14 cellular contexts compared by ENCODE assay signal in the genomic region with DNA sequence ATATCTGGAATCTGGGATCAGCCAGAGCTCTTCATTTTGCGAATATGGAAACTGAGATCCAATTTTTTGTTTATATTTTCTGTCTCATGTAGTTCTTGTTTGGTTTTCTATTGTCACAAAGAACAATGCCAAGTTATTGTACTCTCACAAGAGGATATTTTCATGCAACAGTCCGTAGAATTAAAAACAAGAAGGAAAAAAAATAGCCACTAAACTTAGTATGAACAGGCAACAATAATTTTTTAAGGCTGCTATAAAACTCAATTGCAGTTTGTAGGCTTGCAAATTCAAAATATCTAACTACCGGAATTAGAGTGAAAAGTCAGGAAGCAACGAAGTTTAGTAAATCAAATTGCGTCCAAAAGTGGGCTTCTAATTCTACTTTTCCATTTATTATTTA. TPM values are rescaled to one million over a fixed set of nuclear protein-coding genes. Genes with fewer than 3 reads are reported as not detected.
DNase-seq lines count a peak whose midpoint lies in the region; ATAC-seq, FAIRE-seq and TF ChIP-seq lines count a peak whose summit lies in the region.
"Had no signal": no experiment of that assay in that cellular context is flagged by ENCODE, and none has a peak within 500 bp of the region (broad histone marks: within the 10 kb centered on the region; RNA-seq: fewer than 3 reads in every experiment).

No MANE protein-coding gene starts in this region.

- no peaks in the 10 kb centered on the region for H4K20me1 ChIP-seq in keratinocyte (ENCODE audit: control insufficient read depth, extremely low read depth, insufficient read depth, low read length)

- intact Hi-C loops in Right ventricle myocardium superior (cut with DNase I) (no loop called here), upper lobe of right lung (cut with DNase I) (no loop called here)

- H3K9me1 ChIP-seq in keratinocyte (ENCODE audit: control insufficient read depth, extremely low read depth, insufficient read depth, low read length): no peaks in the 10 kb centered on the region

- peak overlapping the region; percentile 87 to 96 for H3K27ac ChIP-seq in right atrium auricular region
- H3K27ac ChIP-seq in keratinocyte (ENCODE audit: control insufficient read depth, insufficient read depth, low read length): no peak overlapping the region
- no peak overlapping the region for H3K27ac ChIP-seq in upper lobe of right lung

- H3K9me3 ChIP-seq in right atrium auricular region (no peaks in the 10 kb centered on the region), keratinocyte (ENCODE audit: control insufficient read depth, low read depth, low read length) (no peaks in the 10 kb centered on the region), upper lobe of right lung (no peaks in the 10 kb centered on the region)

- no peaks in the 10 kb centered on the region for H3K36me3 Mint-ChIP-seq in chondrocyte (ENCODE audit: low read depth)

- no peaks in the 10 kb centered on the region for H3K9me3 Mint-ChIP-seq in chondrocyte (ENCODE audit: low read depth)

- peaks cover 19% of the 10 kb centered on the region for H3K4me1 Mint-ChIP-seq in chondrocyte (ENCODE audit: low read depth)

- H3K27me3 Mint-ChIP-seq in chondrocyte (ENCODE audit: low read depth): no peaks in the 10 kb centered on the region

- peak overlapping the region; percentile 73 for H3K9ac ChIP-seq in keratinocyte (ENCODE audit: control insufficient read depth, extremely low read depth, insufficient read depth, low read length)

- H3K4me3 ChIP-seq in right atrium auricular region: peak overlapping the region; percentile 56 to 57
- peak overlapping the region in 2 of 3 experiments; percentile 60 to 70 for H3K4me3 ChIP-seq in keratinocyte (ENCODE audit: control insufficient read depth in 2 of 3, extremely low read depth in 1 of 3, insufficient read depth in 2 of 3, low read depth in 1 of 3, low read length in 3 of 3)
- peak overlapping the region; percentile 44 for H3K4me3 ChIP-seq in upper lobe of right lung

- no peak for ATAC-seq in Right ventricle myocardium superior (ENCODE audit: poor library complexity)
- no peak for ATAC-seq in upper lobe of right lung
- no peak for ATAC-seq in HG03039 (IDR thresholded peaks at IDR 0.05; ENCODE audit: unreplicated experiment)
- no peak for ATAC-seq in GM19023 (IDR thresholded peaks at IDR 0.05; ENCODE audit: unreplicated experiment)

- no peak for DNase-seq in right atrium auricular region (ENCODE audit: low spot score)
- DNase-seq in Right ventricle myocardium superior: no peak
- DNase-seq in chondrocyte (ENCODE audit: low spot score): no peak
- no peak for DNase-seq in keratinocyte (ENCODE audit: low read depth, low spot score)
- no peak for DNase-seq in upper lobe of right lung
- DNase-seq in DMS153 (lab: John Stamatoyannopoulos, UW): no peak
- DNase-seq: left colon; NCI-H1092; NCI-H345; stimulated activated CD8-positive, alpha-beta memory T cell treated with anti-CD3 and anti-CD28 coated beads, Interleukin-4, amount 100 ng/mL, for 48 hours had no signal

- peak overlapping the region; percentile 11 for H3K4me3 Mint-ChIP-seq in chondrocyte (ENCODE audit: unreplicated experiment)

- H3K36me3 ChIP-seq in right atrium auricular region (no peaks in the 10 kb centered on the region), keratinocyte (ENCODE audit: control insufficient read depth in 2 of 2, extremely low read depth in 1 of 2, insufficient read depth in 2 of 2, low read length in 2 of 2) (no peaks in the 10 kb centered on the region), upper lobe of right lung (no peaks in the 10 kb centered on the region)

- no peaks in the 10 kb centered on the region for H3K27me3 ChIP-seq in right atrium auricular region
- no peaks in the 10 kb centered on the region for H3K27me3 ChIP-seq in keratinocyte (ENCODE audit: control insufficient read depth, extremely low read depth, insufficient read depth, low read length)
- H3K27me3 ChIP-seq in upper lobe of right lung: peaks cover 35% of the 10 kb centered on the region

- dilution Hi-C loops in keratinocyte (cut with MboI; ENCODE audit: extremely low pct_ligation_motif_present, low sequenced_read_pairs): no loop called here

- H3K4me1 ChIP-seq in right atrium auricular region (no peaks in the 10 kb centered on the region), keratinocyte (ENCODE audit: control insufficient read depth, extremely low read depth, insufficient read depth, low read length) (peaks cover 5% of the 10 kb centered on the region), upper lobe of right lung (no peaks in the 10 kb centered on the region)

- H3K27ac Mint-ChIP-seq in chondrocyte (ENCODE audit: unreplicated experiment): peak overlapping the region; percentile 54

- TF ChIP-seq CTCF in right atrium auricular region (IDR thresholded peaks at IDR 0.05) (no peak), chondrocyte (IDR thresholded peaks at IDR 0.05) (no peak), keratinocyte (optimal IDR thresholded peaks at IDR 0.05 in 1 of 3, IDR thresholded peaks at IDR 0.05 in 1 of 3, conservative IDR thresholded peaks at IDR 0.05 in 1 of 3; ENCODE audit: extremely low read depth in 1 of 3, insufficient read depth in 2 of 3, low read length in 3 of 3) (no peak), upper lobe of right lung (IDR thresholded peaks at IDR 0.05) (no peak)

- peaks cover 3% of the 10 kb centered on the region for H3K79me2 ChIP-seq in keratinocyte (ENCODE audit: control insufficient read depth, insufficient read depth, low read length)

- FAIRE-seq in keratinocyte (lab: Jason Lieb, UNC): no peak
- FAIRE-seq: colon, TTC549 had no signal

- no peak overlapping the region for H2AFZ ChIP-seq in keratinocyte (ENCODE audit: control insufficient read depth, low read length)

- H3K4me2 ChIP-seq in keratinocyte (ENCODE audit: control insufficient read depth, extremely low read depth, insufficient read depth, low read depth, low read length): peak overlapping the region; percentile 88

RNA-seq across cellular contexts. Expression of a gene that starts 1.2 kb away (rescaled TPM):
- total RNA-seq in right atrium auricular region (10 to 100 TPM; 39.3 to 57.6 TPM), Right ventricle myocardium superior (50.1 TPM), chondrocyte (2.6 to 4.6 TPM (median 3.4 TPM) in 3 replicates), upper lobe of right lung (1.9 TPM)
- polyA plus RNA-seq in keratinocyte: 15.0 to 17.2 TPM (median 15.9 TPM) in 3 replicates
- polyA plus RNA-seq in keratinocyte (2011; ENCODE audit: low read depth): 1.9 TPM
- polyA plus RNA-seq in keratinocyte (2011; cell fraction: cytosol; rRNA removed): 18.2 and 37.1 TPM in 2 replicates
- 7.5 and 12.2 TPM in 2 replicates for polyA plus RNA-seq in keratinocyte (2011; cell fraction: nucleus; rRNA removed)
- polyA plus RNA-seq in keratinocyte (2012; ENCODE audit: low replicate concordance): 1.4 and 12.4 TPM in 2 replicates
- polyA minus RNA-seq in keratinocyte: 2.9 to 9.1 TPM (median 6.4 TPM) in 3 replicates
- 7.3 TPM for polyA minus RNA-seq in keratinocyte (2011; cell fraction: cytosol; rRNA and poly(A)+ RNA removed)
- polyA minus RNA-seq in keratinocyte (2011; cell fraction: nucleus; rRNA and poly(A)+ RNA removed): 2.0 and 2.9 TPM in 2 replicates
- total RNA-seq: left colon had no signal

Comparison
In these comparisons a context has a peak if more than half of its experiments do, and no peak if none do; other contexts are left out.
1. H3K27ac ChIP-seq: peak in right atrium auricular region (2 of 2); none in keratinocyte (single experiment) and upper lobe of right lung (single experiment).
2. Peak in every context shown above with its lines, with median percentiles within 50 percentile points of each other: H3K4me3 ChIP-seq.